In the genomic region with DNA sequence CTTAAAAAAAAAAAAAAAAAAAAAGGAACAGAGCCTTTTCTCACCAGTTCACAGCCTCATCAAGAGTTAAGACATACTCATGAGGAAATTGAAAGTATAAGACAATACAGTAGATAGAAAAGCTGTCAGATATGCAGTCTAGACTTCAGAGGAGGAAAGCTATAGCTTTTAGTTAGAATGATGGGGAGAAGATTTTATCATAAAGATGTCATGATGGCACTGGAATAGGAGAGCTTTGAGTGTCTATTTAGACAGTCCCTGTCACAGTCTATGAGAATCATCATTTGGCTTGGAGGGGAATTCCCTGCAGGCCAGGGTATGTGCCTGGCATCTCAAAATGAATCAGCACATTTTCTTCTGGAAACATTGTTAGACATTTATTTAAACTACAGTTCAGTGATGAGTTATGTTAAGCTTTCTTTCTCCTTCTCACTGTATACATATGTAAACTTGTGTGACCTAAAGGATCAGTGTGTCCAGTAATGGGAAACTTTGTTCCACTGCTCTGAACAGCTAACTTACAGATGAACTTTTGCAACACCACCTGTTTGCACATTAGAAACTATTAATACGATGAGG, we compare ENCODE assay signal across 8 cellular contexts. TPM values are rescaled to one million over a fixed set of nuclear protein-coding genes. Genes with fewer than 3 reads are reported as not detected.
A peak's percentile ranks its signal among the peaks of the same experiment; 100 is the strongest.
DNase-seq lines count a peak whose midpoint lies in the region; ATAC-seq and TF ChIP-seq lines count a peak whose summit lies in the region.
"Had no signal": no experiment of that assay in that cellular context is flagged by ENCODE, and none has a peak within 500 bp of the region (broad histone marks: within the 10 kb centered on the region; RNA-seq: fewer than 3 reads in every experiment).

No MANE protein-coding gene starts in this region.

- no peak for TF ChIP-seq POLR2A in spleen (IDR thresholded peaks at IDR 0.05)

- H3K27me3 ChIP-seq in spleen (replicated peaks in 1 of 7): no peaks in the 10 kb centered on the region
- H3K27me3 ChIP-seq: neutrophil had no signal

- intact Hi-C loops in spleen (cut with DNase I; ENCODE audit: low total_unique reads): no loop called here

- no peak overlapping the region for H3K4me3 ChIP-seq in spleen

- H3K4me1 Mint-ChIP-seq in activated naive CD4-positive, alpha-beta T cell treated with anti-CD3 and anti-CD28 coated beads, Interleukin-2, amount 50 U/mL, for 24 hours: peaks cover 83% of the 10 kb centered on the region
- peaks cover 49 to 58% of the 10 kb centered on the region in 2 donors for H3K4me1 Mint-ChIP-seq in immature natural killer cell

- DNase-seq in spleen (no peak), immature natural killer cell (no peak), NCI-H2081 (lab: John Stamatoyannopoulos, UW) (no peak), NCI-H446 treated with DMSO at 0.1 percent for 48 hours (lab: John Stamatoyannopoulos, UW) (no peak)

- ATAC-seq in GM18867 (IDR thresholded peaks at IDR 0.05; ENCODE audit: unreplicated experiment) (peak; percentile 18), HG03558 (IDR thresholded peaks at IDR 0.05; ENCODE audit: extremely low read depth, unreplicated experiment) (peak; percentile 24)

- no peaks in the 10 kb centered on the region for H3K9me3 Mint-ChIP-seq in activated naive CD4-positive, alpha-beta T cell treated with anti-CD3 and anti-CD28 coated beads, Interleukin-2, amount 50 U/mL, for 24 hours
- H3K9me3 Mint-ChIP-seq in immature natural killer cell: no peaks in the 10 kb centered on the region

- peak overlapping the region; percentile 35 to 99 (median 96) for H3K27ac ChIP-seq in spleen
- H3K27ac ChIP-seq: neutrophil had no signal

- peak overlapping the region; percentile 80 for H3K4me3 Mint-ChIP-seq in activated naive CD4-positive, alpha-beta T cell treated with anti-CD3 and anti-CD28 coated beads, Interleukin-2, amount 50 U/mL, for 24 hours
- H3K4me3 Mint-ChIP-seq in immature natural killer cell: peak overlapping the region in 1 of 5 donors; percentile 14

- no peaks in the 10 kb centered on the region for H3K9me3 ChIP-seq in spleen
- H3K9me3 ChIP-seq: neutrophil had no signal

- H3K36me3 ChIP-seq in spleen: peaks cover 0 to 7% (median 0%) of the 10 kb centered on the region in 6 donors

- H3K27ac Mint-ChIP-seq in activated naive CD4-positive, alpha-beta T cell treated with anti-CD3 and anti-CD28 coated beads, Interleukin-2, amount 50 U/mL, for 24 hours: peak overlapping the region; percentile 98
- H3K27ac Mint-ChIP-seq in immature natural killer cell: peak overlapping the region in 1 of 6 donors; percentile 12

- H3K4me1 ChIP-seq in spleen: peaks cover 36 to 90% (median 78%) of the 10 kb centered on the region in 6 donors

- 42 to 58% (median 53%) methylated on average over 1 of the region's 1 CpG for WGBS in spleen, 5 donors

- H3K27me3 Mint-ChIP-seq in activated naive CD4-positive, alpha-beta T cell treated with anti-CD3 and anti-CD28 coated beads, Interleukin-2, amount 50 U/mL, for 24 hours: no peaks in the 10 kb centered on the region
- H3K27me3 Mint-ChIP-seq in immature natural killer cell (ENCODE audit: low read depth in 3 of 3): peaks cover 0 to 17% (median 12%) of the 10 kb centered on the region in 3 donors

- TF ChIP-seq CTCF in spleen (IDR thresholded peaks at IDR 0.05 in 8 of 11, conservative IDR thresholded peaks at IDR 0.05 in 3 of 11): no peak

- peaks cover 7% of the 10 kb centered on the region for H3K36me3 Mint-ChIP-seq in activated naive CD4-positive, alpha-beta T cell treated with anti-CD3 and anti-CD28 coated beads, Interleukin-2, amount 50 U/mL, for 24 hours
- no peaks in the 10 kb centered on the region for H3K36me3 Mint-ChIP-seq in immature natural killer cell

RNA-seq across cellular contexts. Expression of a gene that starts 2.9 kb away (rescaled TPM):
- total RNA-seq in spleen: 10 to 100 TPM; 25.7 to 69.8 (median 58.4) TPM
- polyA plus RNA-seq in spleen: 10 to 100 TPM; 14.8 to 40.1 (median 16.9) TPM
- polyA plus RNA-seq in immature natural killer cell: 10 to 100 TPM; 16.3 to 34.9 (median 26.3) TPM
